ENCODE assay signal across 27 cellular contexts in genomic region chr2:183260527-183260926, GRCh38.
"Had no signal": no experiment of that assay in that cellular context is flagged by ENCODE, and none has a peak within 500 bp of the region (broad histone marks: within the 10 kb centered on the region; RNA-seq: fewer than 3 reads in every experiment).

No MANE protein-coding gene starts in this region.

- H3K9me3 ChIP-seq: adrenal gland, body of pancreas, colonic mucosa had no signal

- FAIRE-seq: frontal cortex had no signal

- ATAC-seq: activated CD4-positive, alpha-beta T cell treated with anti-CD3 and anti-CD28 coated beads for 36 hours; activated CD8-positive, alpha-beta memory T cell treated with anti-CD3 and anti-CD28 coated beads, Interleukin-2, amount 10 ng/mL, durations not matched to agents 7 days and 5 days; activated CD8-positive, alpha-beta T cell treated with anti-CD3 and anti-CD28 coated beads, Interleukin-2, amount 10 ng/mL, durations not matched to agents 7 days and 5 days; activated naive CD8-positive, alpha-beta T cell treated with anti-CD3 and anti-CD28 coated beads, Interleukin-2, amount 50 U/mL, for 24 hours; body of pancreas; esophagus mucosa; T-helper 17 cell had no signal

- H3K27me3 ChIP-seq: adrenal gland, body of pancreas, colonic mucosa had no signal

- DNase-seq: activated CD4-positive, alpha-beta memory T cell treated with anti-CD3 and anti-CD28 coated beads for 36 hours; activated CD4-positive, alpha-beta T cell treated with anti-CD3 and anti-CD28 coated beads for 36 hours; activated CD4-positive, alpha-beta T cell treated with anti-CD3 and anti-CD28 coated beads, Interleukin-2, amount 10 ng/mL, durations not matched to agents 24 days and 14 days; activated CD4-positive, CD25-positive, alpha-beta regulatory T cell; activated CD4-positive, CD25-positive, alpha-beta regulatory T cell treated with anti-CD3 and anti-CD28 coated beads, Interleukin-2, amount 50 U/mL, for 72 hours; activated CD8-positive, alpha-beta memory T cell treated with anti-CD3 and anti-CD28 coated beads, Interleukin-2, amount 10 ng/mL, durations not matched to agents 7 days and 5 days; activated CD8-positive, alpha-beta memory T cell treated with anti-CD3 and anti-CD28 coated beads, Interleukin-2, amount 50 U/mL, for 4 hours; activated CD8-positive, alpha-beta T cell treated with anti-CD3 and anti-CD28 coated beads, Interleukin-2, amount 10 ng/mL, durations not matched to agents 7 days and 5 days; activated effector memory CD4-positive, alpha-beta T cell treated with anti-CD3 and anti-CD28 coated beads, Interleukin-2, amount 50 U/mL, for 16 hours; activated naive CD4-positive, alpha-beta T cell treated with anti-CD3 and anti-CD28 coated beads for 36 hours; activated naive CD8-positive, alpha-beta T cell treated with anti-CD3 and anti-CD28 coated beads for 36 hours; activated naive CD8-positive, alpha-beta T cell treated with anti-CD3 and anti-CD28 coated beads, Interleukin-2, amount 50 U/mL, for 24 hours; activated T-cell treated with anti-CD3 and anti-CD28 coated beads, Interleukin-2, amount 50 U/mL, for 1 hour; activated T-cell treated with anti-CD3 and anti-CD28 coated beads, Interleukin-2, amount 50 U/mL, for 48 hours; adrenal gland; amygdala; body of pancreas; caudate nucleus; colonic mucosa; effector CD8-positive, alpha-beta T cell; endodermal cell; foreskin fibroblast; SW 1271; T-helper 1 cell; T-helper 17 cell had no signal

- H3K36me3 ChIP-seq: adrenal gland, colonic mucosa had no signal

- H3K4me3 ChIP-seq: adrenal gland, body of pancreas, colonic mucosa had no signal

- H3K27ac ChIP-seq: adrenal gland, body of pancreas, colonic mucosa had no signal

- H3K4me1 ChIP-seq: adrenal gland, body of pancreas, colonic mucosa had no signal
